8 cellular contexts compared by ENCODE assay signal in genomic region chr7:76294344-76295024, GRCh38. TPM values are rescaled to one million over a fixed set of nuclear protein-coding genes. Genes with fewer than 3 reads are reported as not detected.
DNase-seq lines count a peak whose midpoint lies in the region; ATAC-seq and FAIRE-seq lines count a peak whose summit lies in the region.

No MANE protein-coding gene starts in this region.

- 0 out of 2 replicates have a peak, but pooled peaks cover 4% of the 10 kb centered on the region for H3K27me3 ChIP-seq in SJCRH30

- H3K27ac ChIP-seq in SJCRH30 = peak overlapping the region; percentile 94

- ATAC-seq in esophagus mucosa = peak; percentile 68
- no peak for ATAC-seq in HG02885 (IDR thresholded peaks at IDR 0.05; ENCODE audit: poor library complexity, unreplicated experiment)

- FAIRE-seq in urothelium cell line (lab: Jason Lieb, UNC) = no peak

- H3K4me3 ChIP-seq in SJCRH30 = peak overlapping the region; percentile 49

- peaks cover 20% of the 10 kb centered on the region for H3K4me1 ChIP-seq in SJCRH30

- no peaks in the 10 kb centered on the region for H3K36me3 ChIP-seq in SJCRH30

- H3K9me3 ChIP-seq in SJCRH30 (replicated peaks) = no peaks in the 10 kb centered on the region

- DNase-seq in EH (ENCODE audit: low read depth) (peak; percentile 98), NCI-H1092 (lab: John Stamatoyannopoulos, UW) (peak; percentile 96), SJCRH30 (peak; percentile 99), mucosa of gallbladder (ENCODE audit: low spot score) (peak; percentile 96), urothelium cell line (ENCODE audit: low spot score) (peak; percentile 91)
- no peak for DNase-seq in NK-92 treated with Interleukin-12 subunit alpha and Interleukin-12 subunit beta, amount 100 ng/mL, for 24 hours (lab: John Stamatoyannopoulos, UW)

RNA-seq across cellular contexts. Expression of gene HSPB1, which starts 8.0 kb away (rescaled TPM):
- 116 and 118 TPM in 2 replicates for total RNA-seq in SJCRH30 (2014; rRNA removed; shearing (Covaris generic))
- total RNA-seq in esophagus mucosa (4,957 TPM), mucosa of gallbladder (1,198 TPM)

Comparison
In these comparisons a context has a peak if more than half of its experiments do, and no peak if none do; other contexts are left out.
1. RNA of gene HSPB1, which starts 8.0 kb away (total RNA-seq): 4,957 TPM in esophagus mucosa (single experiment) and 1,198 TPM in mucosa of gallbladder (single experiment); 116 to 118 TPM in SJCRH30; every median in the first group is over 10 times any median in the second.